In genomic region chr1:91673603-91674002, GRCh38 we compare ENCODE assay signal across 23 cellular contexts.
DNase-seq lines count a peak whose midpoint lies in the region; ATAC-seq and TF ChIP-seq lines count a peak whose summit lies in the region.
"Had no signal": no experiment of that assay in that cellular context is flagged by ENCODE, and none has a peak within 500 bp of the region (broad histone marks: within the 10 kb centered on the region; RNA-seq: fewer than 3 reads in every experiment).

No MANE protein-coding gene starts in this region.

- peak overlapping the region; percentile 47 for H3K4me3 Mint-ChIP-seq in natural killer cell treated with Interleukin-12 subunit alpha and Interleukin-12 subunit beta and Interleukin-15 and Interleukin-18, amount 100 ng/mL, for 72 hours
- no peak overlapping the region for H3K4me3 Mint-ChIP-seq in natural killer cell
- H3K4me3 Mint-ChIP-seq: activated B cell treated with CpG ODN at 0.5 μM for 24 hours; CD8-positive, alpha-beta T cell; GM23338 had no signal

- peaks cover 4% of the 10 kb centered on the region for H3K9me3 Mint-ChIP-seq in natural killer cell treated with Interleukin-12 subunit alpha and Interleukin-12 subunit beta and Interleukin-15 and Interleukin-18, amount 100 ng/mL, for 72 hours
- H3K9me3 Mint-ChIP-seq in natural killer cell, result no peaks in the 10 kb centered on the region
- H3K9me3 Mint-ChIP-seq: activated B cell treated with CpG ODN at 0.5 μM for 24 hours; CD8-positive, alpha-beta T cell had no signal

- TF ChIP-seq CTCF in natural killer cell (IDR thresholded peaks at IDR 0.05) (no peak), epithelial cell of proximal tubule (conservative IDR thresholded peaks at IDR 0.05; ENCODE audit: low read depth, low read length) (no peak), vagina (IDR thresholded peaks at IDR 0.05) (no peak)

- H3K9me3 ChIP-seq in vagina, result no peaks in the 10 kb centered on the region
- H3K9me3 ChIP-seq: heart right ventricle had no signal

- H3K27ac Mint-ChIP-seq in natural killer cell treated with Interleukin-12 subunit alpha and Interleukin-12 subunit beta and Interleukin-15 and Interleukin-18, amount 100 ng/mL, for 72 hours, result peak overlapping the region; percentile 91 to 93
- no peak overlapping the region for H3K27ac Mint-ChIP-seq in natural killer cell
- H3K27ac Mint-ChIP-seq: activated B cell treated with CpG ODN at 0.5 μM for 24 hours; CD8-positive, alpha-beta T cell; GM23338 had no signal

- peaks cover 11% of the 10 kb centered on the region for H3K36me3 Mint-ChIP-seq in natural killer cell treated with Interleukin-12 subunit alpha and Interleukin-12 subunit beta and Interleukin-15 and Interleukin-18, amount 100 ng/mL, for 72 hours
- no peaks in the 10 kb centered on the region for H3K36me3 Mint-ChIP-seq in natural killer cell
- H3K36me3 Mint-ChIP-seq: CD8-positive, alpha-beta T cell had no signal

- no peaks in the 10 kb centered on the region for H3K27me3 ChIP-seq in vagina
- H3K27me3 ChIP-seq: heart right ventricle had no signal

- H3K27me3 Mint-ChIP-seq in natural killer cell treated with Interleukin-12 subunit alpha and Interleukin-12 subunit beta and Interleukin-15 and Interleukin-18, amount 100 ng/mL, for 72 hours, result no peaks in the 10 kb centered on the region
- no peaks in the 10 kb centered on the region for H3K27me3 Mint-ChIP-seq in natural killer cell (ENCODE audit: low read depth in 2 of 2)

- H3K4me3 ChIP-seq in epithelial cell of proximal tubule (ENCODE audit: low read depth, low read length), result no peak overlapping the region
- H3K4me3 ChIP-seq in vagina, result no peak overlapping the region
- H3K4me3 ChIP-seq: GM23338, heart right ventricle, lung had no signal

- DNase-seq in natural killer cell treated with Interleukin-12 subunit alpha and Interleukin-12 subunit beta and Interleukin-15 and Interleukin-18, amount 100 ng/mL, for 72 hours (ENCODE audit: low spot score), result no peak
- DNase-seq in natural killer cell (no peak), epithelial cell of proximal tubule (ENCODE audit: low read depth) (peak; percentile 82), kidney glomerular epithelial cell (lab: John Stamatoyannopoulos, UW) (peak; percentile 47), vagina (ENCODE audit: extremely low spot score in 2 of 2) (no peak), NK-92 (lab: John Stamatoyannopoulos, UW; ENCODE audit: unreplicated experiment) (no peak), 8988T (no peak)
- DNase-seq: activated B cell treated with CpG ODN at 0.5 μM for 24 hours; amniotic stem cell; CD8-positive, alpha-beta T cell; central memory CD4-positive, alpha-beta T cell; DMS153; erythroblast; GF-D8; heart right ventricle; MM.1S; NCI-H1436; NCI-H524 treated with DMSO at 0.1 percent for 48 hours; T1000 had no signal

- intact Hi-C loops in natural killer cell (cut with micrococcal nuclease) (no loop called here), vagina (cut with DNase I) (no loop called here)

- peak overlapping the region; percentile 31 for H3K27ac ChIP-seq in vagina
- H3K27ac ChIP-seq: heart right ventricle, HL-60 had no signal

- no peak for TF ChIP-seq POLR2A in vagina (IDR thresholded peaks at IDR 0.05)

- peaks cover 18% of the 10 kb centered on the region for H3K4me1 ChIP-seq in vagina

- H3K4me1 Mint-ChIP-seq in natural killer cell treated with Interleukin-12 subunit alpha and Interleukin-12 subunit beta and Interleukin-15 and Interleukin-18, amount 100 ng/mL, for 72 hours (ENCODE audit: low read depth in 2 of 2), result peaks cover 42 to 46% of the 10 kb centered on the region in 2 donors
- peaks cover 16 to 24% of the 10 kb centered on the region in 2 donors for H3K4me1 Mint-ChIP-seq in natural killer cell
- H3K4me1 Mint-ChIP-seq: activated B cell treated with CpG ODN at 0.5 μM for 24 hours, GM23338 had no signal

- no peak for ATAC-seq in natural killer cell treated with Interleukin-12 subunit alpha and Interleukin-12 subunit beta and Interleukin-15 and Interleukin-18, amount 100 ng/mL, for 72 hours
- ATAC-seq in natural killer cell (no peak), HG03432 (IDR thresholded peaks at IDR 0.05; ENCODE audit: unreplicated experiment) (no peak)
- ATAC-seq: CD8-positive, alpha-beta T cell; GM23338 had no signal

- H3K36me3 ChIP-seq in vagina, result no peaks in the 10 kb centered on the region
- H3K36me3 ChIP-seq: heart right ventricle had no signal

Comparison
In these comparisons a context has a peak if more than half of its experiments do, and no peak if none do; other contexts are left out.
1. H3K27ac Mint-ChIP-seq: peak in natural killer cell treated with Interleukin-12 subunit alpha and Interleukin-12 subunit beta and Interleukin-15 and Interleukin-18, amount 100 ng/mL, for 72 hours (2 of 2); none in natural killer cell (0 of 2).
2. DNase-seq: peak in epithelial cell of proximal tubule (single experiment) and kidney glomerular epithelial cell (single experiment); none in natural killer cell treated with Interleukin-12 subunit alpha and Interleukin-12 subunit beta and Interleukin-15 and Interleukin-18, amount 100 ng/mL, for 72 hours (single experiment), natural killer cell (single experiment), vagina (0 of 2), NK-92 (single experiment) and 8988T (single experiment).